Comparison of ENCODE assay signal across 1 cellular context in the genomic region with DNA sequence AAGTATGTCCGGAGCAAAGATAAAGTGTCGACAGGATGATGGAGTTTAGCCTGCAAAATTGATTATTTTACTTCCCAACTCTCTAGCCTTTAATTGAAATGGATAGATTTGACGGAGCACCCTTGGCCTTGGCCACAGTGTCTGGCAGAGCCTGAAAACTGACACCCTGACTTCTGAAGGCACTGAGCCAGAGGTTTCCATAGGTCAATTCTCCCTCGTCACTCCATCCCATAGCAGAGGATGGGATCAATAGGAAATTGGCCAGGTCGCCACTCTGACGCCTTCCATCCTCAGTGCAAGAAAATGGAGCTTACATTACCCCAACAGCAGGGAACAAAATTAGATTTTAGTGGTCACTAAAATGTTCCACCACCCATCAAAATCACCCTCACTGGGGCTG.
TF ChIP-seq lines count a peak whose summit lies in the region.

No MANE protein-coding gene starts in this region.

TF ChIP-seq in GM23338, 12 proteins besides CTCF, POLR2A, EP300 and RAD21 (continued from another document):
- no peak for TF ChIP-seq NANOG (IDR thresholded peaks at IDR 0.05; ENCODE audit: borderline replicate concordance)
- TF ChIP-seq POLR2AphosphoS5 (IDR thresholded peaks at IDR 0.05; ENCODE audit: low read depth), result no peak
TF ChIP-seq in GM23338: peak in this region for 0.
